ENCODE assay signal across 27 cellular contexts in the genomic region with DNA sequence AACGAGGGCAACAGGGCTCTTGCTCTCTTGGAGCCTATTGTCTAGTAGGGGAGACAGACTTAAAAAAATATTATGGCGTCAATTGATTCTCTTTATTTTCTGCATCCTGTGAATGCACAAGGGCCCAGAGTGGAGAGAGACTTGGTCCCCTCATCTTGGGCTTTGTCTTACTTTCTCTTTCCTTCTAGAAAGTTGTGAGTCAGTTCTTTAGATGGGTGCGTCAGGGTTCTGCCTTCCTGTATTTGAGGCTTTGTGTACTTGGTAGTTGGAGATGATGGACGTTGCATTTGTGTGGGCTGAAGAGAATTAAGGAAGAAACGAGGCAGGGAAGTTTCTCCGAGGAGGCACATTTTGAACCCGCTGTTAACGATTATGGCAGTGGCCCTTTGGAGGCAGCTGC.
"Had no signal": no experiment of that assay in that cellular context is flagged by ENCODE, and none has a peak within 500 bp of the region (broad histone marks: within the 10 kb centered on the region; RNA-seq: fewer than 3 reads in every experiment).

No MANE protein-coding gene starts in this region.

- H3K4me1 ChIP-seq: prostate gland had no signal

- ATAC-seq: natural killer cell; right cardiac atrium; sciatic nerve; stimulated activated naive B cell treated with anti-CD40 and anti-IgM and Interleukin-4, amounts not matched to agents 10 μg/mL and 1 μg/mL and 100 μg/mL, for 72 hours; stimulated activated naive CD8-positive, alpha-beta T cell treated with anti-CD3 and anti-CD28 coated beads, Interleukin-15, Interleukin-2, amounts not matched to agents 100 U/mL and 50 U/mL, for 24 hours had no signal

- H3K36me3 Mint-ChIP-seq: mesothelial cell of epicardium; naive B cell; natural killer cell; stimulated activated naive B cell treated with anti-CD40 and anti-IgM and Interleukin-4, amounts not matched to agents 10 μg/mL and 1 μg/mL and 100 μg/mL, for 72 hours had no signal

- H3K27ac ChIP-seq: left ventricle myocardium inferior, ovary, prostate gland, skin epidermis, stomach, testis, thyroid gland, transverse colon, upper lobe of left lung, vagina had no signal

- H3K36me3 ChIP-seq: left ventricle myocardium inferior, ovary, prostate gland, stomach, thyroid gland, transverse colon, upper lobe of left lung, vagina had no signal

- H3K27me3 ChIP-seq: ovary, testis, thyroid gland, transverse colon, upper lobe of left lung, vagina had no signal

- H3K4me1 Mint-ChIP-seq: mesothelial cell of epicardium, naive B cell, natural killer cell had no signal

- H3K4me3 Mint-ChIP-seq: mesothelial cell of epicardium; naive B cell; natural killer cell; nephron progenitor cell; stimulated activated naive B cell treated with anti-CD40 and anti-IgM and Interleukin-4, amounts not matched to agents 10 μg/mL and 1 μg/mL and 100 μg/mL, for 72 hours had no signal

- H3K27ac Mint-ChIP-seq: mesothelial cell of epicardium; naive B cell; natural killer cell; nephron progenitor cell; stimulated activated naive B cell treated with anti-CD40 and anti-IgM and Interleukin-4, amounts not matched to agents 10 μg/mL and 1 μg/mL and 100 μg/mL, for 72 hours had no signal

- H3K4me3 ChIP-seq: left ventricle myocardium inferior, lung, ovary, prostate gland, skin epidermis, stomach, testis, thyroid gland, transverse colon, upper lobe of left lung, vagina had no signal

- H3K9me3 Mint-ChIP-seq: mesothelial cell of epicardium; naive B cell; natural killer cell; nephron progenitor cell; stimulated activated naive B cell treated with anti-CD40 and anti-IgM and Interleukin-4, amounts not matched to agents 10 μg/mL and 1 μg/mL and 100 μg/mL, for 72 hours had no signal

- H3K9me3 ChIP-seq: left ventricle myocardium inferior, ovary, prostate gland, stomach, testis, thyroid gland, transverse colon, upper lobe of left lung, vagina had no signal

- DNase-seq: islet precursor cell; left ventricle myocardium inferior; mesendoderm; naive B cell; natural killer cell; nephron progenitor cell; ovary; posterior cingulate gyrus; retina; right cardiac atrium; stimulated activated CD4-positive, alpha-beta T cell treated with anti-CD3 and anti-CD28 coated beads, Interleukin-12 subunit alpha, Interleukin-12 subunit beta, amount 100 ng/mL, for 4 hours; stimulated activated CD4-positive, alpha-beta T cell treated with anti-CD3 and anti-CD28 coated beads, Interleukin-15, amount 100 ng/mL, for 24 hours; stimulated activated CD4-positive, alpha-beta T cell treated with anti-CD3 and anti-CD28 coated beads, Interleukin-2, amount 100 ng/mL, for 24 hours; stimulated activated CD4-positive, alpha-beta T cell treated with anti-CD3 and anti-CD28 coated beads, Interleukin-4, amount 100 ng/mL, for 1 hour; stimulated activated naive B cell treated with anti-CD40 and anti-IgM and Interleukin-4, amounts not matched to agents 10 μg/mL and 1 μg/mL and 100 μg/mL, for 72 hours; stimulated activated naive CD8-positive, alpha-beta T cell treated with anti-CD3 and anti-CD28 coated beads, Interleukin-15, Interleukin-2, amounts not matched to agents 100 U/mL and 50 U/mL, for 24 hours; stomach; testis; thyroid gland; transverse colon; upper lobe of left lung had no signal
